In the genomic region with DNA sequence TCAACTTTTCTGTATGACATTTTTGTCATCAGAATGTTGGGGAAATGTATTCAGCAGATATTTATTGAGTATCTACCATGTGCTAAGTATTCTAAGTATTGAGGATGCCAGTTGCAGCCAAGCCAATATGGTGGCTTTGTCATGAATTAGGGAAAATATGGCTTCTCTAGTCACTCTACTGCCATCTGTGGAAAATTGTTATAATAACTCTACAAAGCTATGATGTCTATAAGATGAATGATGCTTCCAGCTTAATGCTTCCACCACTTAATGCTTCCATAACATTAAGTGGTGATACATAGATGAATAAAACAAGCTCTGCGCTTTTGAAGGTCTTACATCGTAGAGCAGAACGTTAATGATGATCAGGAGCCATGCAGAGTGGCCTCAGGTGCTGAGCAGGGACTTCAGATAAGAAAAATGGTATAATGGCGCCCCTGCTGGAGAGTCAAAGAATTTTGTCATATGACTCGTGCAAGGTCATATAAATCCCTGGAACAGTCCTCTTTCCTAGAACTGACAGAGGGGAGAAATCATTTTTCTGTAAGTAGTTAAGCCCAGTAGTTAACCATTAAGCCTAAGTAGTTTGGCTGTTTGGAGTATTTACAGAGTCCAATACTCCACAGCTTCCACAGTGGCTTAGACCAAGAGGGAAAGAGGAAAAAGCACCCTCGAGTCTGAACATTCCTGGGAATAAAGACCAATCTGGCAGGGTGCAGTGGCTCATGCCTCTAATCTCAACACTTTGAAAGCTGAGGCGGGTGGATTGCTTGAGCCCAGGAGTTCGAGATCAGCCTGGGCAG, we compare ENCODE assay signal across 9 cellular contexts. TPM values are rescaled to one million over a fixed set of nuclear protein-coding genes. Genes with fewer than 3 reads are reported as not detected.
DNase-seq lines count a peak whose midpoint lies in the region; ATAC-seq and TF ChIP-seq lines count a peak whose summit lies in the region.
"Had no signal": no experiment of that assay in that cellular context is flagged by ENCODE, and none has a peak within 500 bp of the region (broad histone marks: within the 10 kb centered on the region; RNA-seq: fewer than 3 reads in every experiment).

No MANE protein-coding gene starts in this region.

- no peak for TF ChIP-seq POLR2A in lower leg skin (IDR thresholded peaks at IDR 0.05)

- peak overlapping the region; percentile 23; the same call in 1 of the 2 replicates for H2AFZ ChIP-seq in OCI-LY7 (ENCODE audit: low read length)

- peaks cover 16% of the 10 kb centered on the region for H3K4me1 Mint-ChIP-seq in Calu3 (ENCODE audit: low read depth, unreplicated experiment)
- H3K4me1 Mint-ChIP-seq in activated T-cell treated with anti-CD3 and anti-CD28 coated beads, Interleukin-2, amount 50 U/mL, for 24 hours (ENCODE audit: low read depth) = peaks cover 47% of the 10 kb centered on the region

- H3K79me2 ChIP-seq in OCI-LY7 (ENCODE audit: insufficient read depth, low read depth, low read length) = no peaks in the 10 kb centered on the region

- no peaks in the 10 kb centered on the region for H3K9me3 Mint-ChIP-seq in Calu3 (ENCODE audit: low read depth, unreplicated experiment)
- no peaks in the 10 kb centered on the region for H3K9me3 Mint-ChIP-seq in activated T-cell treated with anti-CD3 and anti-CD28 coated beads, Interleukin-2, amount 50 U/mL, for 24 hours

- peak; percentile 71 for TF ChIP-seq CTCF in Calu3 (IDR thresholded peaks at IDR 0.05; ENCODE audit: unreplicated experiment)
- peak; percentile 100 for TF ChIP-seq CTCF in OCI-LY7 (conservative IDR thresholded peaks at IDR 0.05; ENCODE audit: low read length)
- TF ChIP-seq CTCF in foreskin fibroblast (IDR thresholded peaks at IDR 0.05; ENCODE audit: low read depth, low read length) = peak; percentile 45
- no peak for TF ChIP-seq CTCF in lower leg skin (IDR thresholded peaks at IDR 0.05)

- no peaks in the 10 kb centered on the region for H4K20me1 ChIP-seq in OCI-LY7 (ENCODE audit: insufficient read depth, low read length)

- H3K4me2 ChIP-seq in OCI-LY7 (ENCODE audit: low read length) = peak overlapping the region; percentile 35

- no peaks in the 10 kb centered on the region for H3K36me3 ChIP-seq in OCI-LY7 (ENCODE audit: insufficient read depth, low read length)

- intact Hi-C loops in Calu3 (cut with micrococcal nuclease; ENCODE audit: unreplicated experiment) = loop anchor here (1.0 to 5.0 kb wide), 3 partner anchors 39 to 232 kb away; no protein-coding TSS in a partner anchor
- intact Hi-C loops in OCI-LY7 (cut with micrococcal nuclease; ENCODE audit: unreplicated experiment) = loop anchor here (1.0 to 2.0 kb wide), 3 partner anchors 38 to 232 kb away; no protein-coding TSS in a partner anchor
- intact Hi-C loops in lower leg skin (cut with DNase I; ENCODE audit: low total_unique reads) = loop anchor here (10.0 kb wide), 1 partner anchor 212 kb away; no protein-coding TSS in a partner anchor

- H3K27ac ChIP-seq in OCI-LY7 (ENCODE audit: low read depth, low read length, poor library complexity, severe bottlenecking) = no peak overlapping the region

- no peaks in the 10 kb centered on the region for H3K36me3 Mint-ChIP-seq in Calu3 (ENCODE audit: insufficient read depth, unreplicated experiment)
- H3K36me3 Mint-ChIP-seq in activated T-cell treated with anti-CD3 and anti-CD28 coated beads, Interleukin-2, amount 50 U/mL, for 24 hours (ENCODE audit: low read depth) = no peaks in the 10 kb centered on the region

- POLR2A ChIA-PET in OCI-LY7 (lab: Charles Lee) = interaction anchor here (0.9 kb wide), 1 partner anchor 52 kb away, joined by 4 read pairs; no protein-coding TSS in a partner anchor

- H3K27me3 Mint-ChIP-seq in Calu3 (ENCODE audit: unreplicated experiment) = no peaks in the 10 kb centered on the region
- no peaks in the 10 kb centered on the region for H3K27me3 Mint-ChIP-seq in activated T-cell treated with anti-CD3 and anti-CD28 coated beads, Interleukin-2, amount 50 U/mL, for 24 hours

- BruUV-seq in Calu3 (replicated peaks; lab: Mats Ljungman, UMichigan) (no TSS peak), OCI-LY7 (replicated peaks; lab: Mats Ljungman, UMichigan) (no TSS peak)

- CTCF ChIA-PET in Calu3 (lab: Charles Lee) (interaction anchor here (0.6 to 1.4 kb wide), 10 partner anchors 8 to 233 kb away, joined by 3 to 27 read pairs (median 6); partner anchors contain the start of gene BLMH), OCI-LY7 (lab: Charles Lee; ENCODE audit: unreplicated experiment) (interaction anchor here (0.5 to 1.1 kb wide), 7 partner anchors 10 to 231 kb away, joined by 3 to 10 read pairs (median 3); no protein-coding TSS in a partner anchor)

- no peaks in the 10 kb centered on the region for H3K9me2 ChIP-seq in OCI-LY7 (ENCODE audit: insufficient read depth, low read length)

- ATAC-seq in HG03108 (IDR thresholded peaks at IDR 0.05; ENCODE audit: unreplicated experiment) = no peak

- no peak overlapping the region for H3K27ac Mint-ChIP-seq in Calu3 (ENCODE audit: unreplicated experiment)
- H3K27ac Mint-ChIP-seq in activated T-cell treated with anti-CD3 and anti-CD28 coated beads, Interleukin-2, amount 50 U/mL, for 24 hours = no peak overlapping the region

- peaks cover 10% of the 10 kb centered on the region for H3K4me1 ChIP-seq in OCI-LY7 (ENCODE audit: insufficient read depth, low read length, poor library complexity, severe bottlenecking)

- 56 to 57% methylated on average over 8 of the region's 8 CpGs for WGBS in lower leg skin, 2 donors

- H3K4me3 Mint-ChIP-seq in Calu3 (ENCODE audit: low read depth, unreplicated experiment) = no peak overlapping the region
- no peak overlapping the region for H3K4me3 Mint-ChIP-seq in activated T-cell treated with anti-CD3 and anti-CD28 coated beads, Interleukin-2, amount 50 U/mL, for 24 hours

- DNase-seq in Calu3 = peak; percentile 63
- peak in 55 of 76 experiments; percentile 8 to 68 (median 38) for DNase-seq in HUDEP-2 (lab: John Stamatoyannopoulos, UW; ENCODE audit: unreplicated experiment in 76 of 76)
- peak; percentile 80 for DNase-seq in OCI-LY7 (ENCODE audit: low spot score)
- DNase-seq in activated T-cell treated with anti-CD3 and anti-CD28 coated beads, Interleukin-2, amount 50 U/mL, for 24 hours = peak; percentile 44
- peak; percentile 26 to 63 for DNase-seq in foreskin fibroblast
- DNase-seq in stimulated activated CD4-positive, alpha-beta T cell treated with anti-CD3 and anti-CD28 coated beads, Interleukin-1b, Interleukin-23, amount 100 ng/mL, for 4 hours (ENCODE audit: low read depth in 2 of 2) = peak; percentile 35 to 58
- DNase-seq in lower leg skin (ENCODE audit: low spot score in 2 of 2) = no peak

- H3K4me3 ChIP-seq in OCI-LY7 (ENCODE audit: low read depth, low read length, poor library complexity, severe bottlenecking) (no peak overlapping the region), foreskin fibroblast (ENCODE audit: low read depth in 1 of 2, low read length in 2 of 2) (no peak overlapping the region), lower leg skin (ENCODE audit: low read depth, poor library complexity, severe bottlenecking) (no peak overlapping the region)

- no peaks in the 10 kb centered on the region for H3K9me3 ChIP-seq in OCI-LY7 (ENCODE audit: low read length)

RNA-seq across cellular contexts. Expression of gene TMIGD1, which starts 2.7 kb away (rescaled TPM):
- total RNA-seq in Calu3 (2022) (not detected in 2 replicates), OCI-LY7 (2022) (not detected in 2 replicates), lower leg skin (not detected)
- not detected in 2 replicates for total RNA-seq in OCI-LY7 (2014; rRNA removed; shearing (Covaris generic))
- total RNA-seq: T-helper 2 cell treated with Interferon-gamma antibody and Interleukin-4, amounts not matched to agents 100 ng/mL and 5 ng/mL, for 36 hours had no signal

RNA-seq across cellular contexts. Expression of gene CPD, which starts 42.2 kb away (rescaled TPM):
- total RNA-seq in Calu3 (2022) (79.0 and 82.9 TPM in 2 replicates), OCI-LY7 (2022) (22.4 and 24.0 TPM in 2 replicates), lower leg skin (10 to 100 TPM; 18.7 to 69.5 (median 48.5) TPM)
- 16.4 and 20.7 TPM in 2 replicates for total RNA-seq in OCI-LY7 (2014; rRNA removed; shearing (Covaris generic))

RNA-seq across cellular contexts. Expression of gene BLMH, which starts 44.8 kb away (rescaled TPM):
- total RNA-seq in Calu3 (2022) (28.2 and 33.7 TPM in 2 replicates), OCI-LY7 (2022) (65.7 and 72.7 TPM in 2 replicates), lower leg skin (100 to 1,000 TPM; 139 to 237 (median 177) TPM)
- 33.8 and 35.0 TPM in 2 replicates for total RNA-seq in OCI-LY7 (2014; rRNA removed; shearing (Covaris generic))

Comparison
In these comparisons a context has a peak if more than half of its experiments do, and no peak if none do; other contexts are left out.
1. DNase-seq: peak in Calu3 (single experiment), HUDEP-2 (55 of 76), OCI-LY7 (single experiment), activated T-cell treated with anti-CD3 and anti-CD28 coated beads, Interleukin-2, amount 50 U/mL, for 24 hours (single experiment), foreskin fibroblast (2 of 2) and stimulated activated CD4-positive, alpha-beta T cell treated with anti-CD3 and anti-CD28 coated beads, Interleukin-1b, Interleukin-23, amount 100 ng/mL, for 4 hours (2 of 2); none in lower leg skin (0 of 2).
2. CTCF ChIP-seq: peak in Calu3 (single experiment), OCI-LY7 (single experiment) and foreskin fibroblast (single experiment); none in lower leg skin (0 of 3).